In genomic region chr14:106586098-106586704, GRCh38 we compare ENCODE assay signal across 1 cellular context.
TF ChIP-seq lines count a peak whose summit lies in the region.

No MANE protein-coding gene starts in this region.

TF ChIP-seq in GM23338, 12 proteins besides CTCF, POLR2A, EP300 and RAD21 (continued from another document):
- TF ChIP-seq, protein P1, sequence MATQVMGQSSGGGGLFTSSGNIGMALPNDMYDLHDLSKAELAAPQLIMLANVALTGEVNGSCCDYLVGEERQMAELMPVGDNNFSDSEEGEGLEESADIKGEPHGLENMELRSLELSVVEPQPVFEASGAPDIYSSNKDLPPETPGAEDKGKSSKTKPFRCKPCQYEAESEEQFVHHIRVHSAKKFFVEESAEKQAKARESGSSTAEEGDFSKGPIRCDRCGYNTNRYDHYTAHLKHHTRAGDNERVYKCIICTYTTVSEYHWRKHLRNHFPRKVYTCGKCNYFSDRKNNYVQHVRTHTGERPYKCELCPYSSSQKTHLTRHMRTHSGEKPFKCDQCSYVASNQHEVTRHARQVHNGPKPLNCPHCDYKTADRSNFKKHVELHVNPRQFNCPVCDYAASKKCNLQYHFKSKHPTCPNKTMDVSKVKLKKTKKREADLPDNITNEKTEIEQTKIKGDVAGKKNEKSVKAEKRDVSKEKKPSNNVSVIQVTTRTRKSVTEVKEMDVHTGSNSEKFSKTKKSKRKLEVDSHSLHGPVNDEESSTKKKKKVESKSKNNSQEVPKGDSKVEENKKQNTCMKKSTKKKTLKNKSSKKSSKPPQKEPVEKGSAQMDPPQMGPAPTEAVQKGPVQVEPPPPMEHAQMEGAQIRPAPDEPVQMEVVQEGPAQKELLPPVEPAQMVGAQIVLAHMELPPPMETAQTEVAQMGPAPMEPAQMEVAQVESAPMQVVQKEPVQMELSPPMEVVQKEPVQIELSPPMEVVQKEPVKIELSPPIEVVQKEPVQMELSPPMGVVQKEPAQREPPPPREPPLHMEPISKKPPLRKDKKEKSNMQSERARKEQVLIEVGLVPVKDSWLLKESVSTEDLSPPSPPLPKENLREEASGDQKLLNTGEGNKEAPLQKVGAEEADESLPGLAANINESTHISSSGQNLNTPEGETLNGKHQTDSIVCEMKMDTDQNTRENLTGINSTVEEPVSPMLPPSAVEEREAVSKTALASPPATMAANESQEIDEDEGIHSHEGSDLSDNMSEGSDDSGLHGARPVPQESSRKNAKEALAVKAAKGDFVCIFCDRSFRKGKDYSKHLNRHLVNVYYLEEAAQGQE (IDR thresholded peaks at IDR 0.05; ENCODE audit: unreplicated experiment): no peak
- TF ChIP-seq, protein P2, sequence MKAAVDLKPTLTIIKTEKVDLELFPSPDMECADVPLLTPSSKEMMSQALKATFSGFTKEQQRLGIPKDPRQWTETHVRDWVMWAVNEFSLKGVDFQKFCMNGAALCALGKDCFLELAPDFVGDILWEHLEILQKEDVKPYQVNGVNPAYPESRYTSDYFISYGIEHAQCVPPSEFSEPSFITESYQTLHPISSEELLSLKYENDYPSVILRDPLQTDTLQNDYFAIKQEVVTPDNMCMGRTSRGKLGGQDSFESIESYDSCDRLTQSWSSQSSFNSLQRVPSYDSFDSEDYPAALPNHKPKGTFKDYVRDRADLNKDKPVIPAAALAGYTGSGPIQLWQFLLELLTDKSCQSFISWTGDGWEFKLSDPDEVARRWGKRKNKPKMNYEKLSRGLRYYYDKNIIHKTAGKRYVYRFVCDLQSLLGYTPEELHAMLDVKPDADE (IDR thresholded peaks at IDR 0.05): no peak
- no peak for TF ChIP-seq POLR2AphosphoS5 (IDR thresholded peaks at IDR 0.05; ENCODE audit: low read depth)
- TF ChIP-seq STAT1 (IDR thresholded peaks at IDR 0.05; ENCODE audit: unreplicated experiment): no peak
TF ChIP-seq in GM23338: peak in this region for 0.
